ENCODE assay signal across 14 cellular contexts in the genomic region with DNA sequence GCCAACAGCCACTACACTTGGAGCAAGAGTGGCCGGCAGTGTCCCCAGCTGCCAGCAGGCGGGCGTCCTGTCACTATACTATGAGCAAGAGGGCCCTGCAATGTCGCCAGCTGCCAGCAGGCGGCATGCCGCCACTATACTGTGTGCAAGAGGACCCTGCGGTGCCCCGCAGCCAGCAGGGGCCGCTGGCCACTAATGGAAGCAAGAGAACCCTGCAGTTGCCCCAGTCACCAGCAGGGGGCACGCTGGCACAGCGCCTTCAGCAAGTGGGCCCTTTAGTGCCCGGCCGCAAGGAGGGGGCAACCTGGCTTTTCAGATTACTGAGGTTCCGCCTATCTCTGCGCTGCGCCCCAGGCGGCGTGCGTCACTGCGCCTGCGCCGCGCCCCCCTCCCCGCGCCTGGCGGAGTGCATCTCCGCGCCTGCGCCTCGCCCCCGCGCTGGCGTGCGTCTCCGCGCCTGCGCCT. TPM values are rescaled to one million over a fixed set of nuclear protein-coding genes. Genes with fewer than 3 reads are reported as not detected.
DNase-seq lines count a peak whose midpoint lies in the region; ATAC-seq and TF ChIP-seq lines count a peak whose summit lies in the region.
"Not testable (repeated sequence)": the region's sequence is repeated elsewhere in the genome, so short reads cannot be mapped to it uniquely, and the experiment has no call there.
"Had no signal": no experiment of that assay in that cellular context is flagged by ENCODE, and none has a peak within 500 bp of the region (broad histone marks: within the 10 kb centered on the region; RNA-seq: fewer than 3 reads in every experiment).

No MANE protein-coding gene starts in this region.

- ATAC-seq in GM18502 (IDR thresholded peaks at IDR 0.05; ENCODE audit: poor library complexity, unreplicated experiment) (peak; percentile 44), left cardiac atrium (peak; percentile 19 to 33)

- TF ChIP-seq POLR2A in transverse colon (IDR thresholded peaks at IDR 0.05), result not testable (repeated sequence)

- DNase-seq in GM23248, result peak; percentile 48
- peak; percentile 39 for DNase-seq in Karpas-422
- peak; percentile 61 for DNase-seq in activated CD4-positive, alpha-beta T cell treated with anti-CD3 and anti-CD28 coated beads, Interleukin-2, amount 10 ng/mL, durations not matched to agents 24 days and 14 days
- peak in 1 of 2 donors; percentile 16 for DNase-seq in cardiac fibroblast (ENCODE audit: low read depth in 2 of 2)
- peak; percentile 19 for DNase-seq in left cardiac atrium
- DNase-seq in osteocyte (ENCODE audit: extremely low spot score, unreplicated experiment), result peak; percentile 87
- DNase-seq in transverse colon, result not testable (repeated sequence)

- peak; percentile 22 for TF ChIP-seq CTCF in cardiac fibroblast (IDR thresholded peaks at IDR 0.05; ENCODE audit: low read depth, low read length)
- TF ChIP-seq CTCF in osteocyte (IDR thresholded peaks at IDR 0.05), result peak; percentile 45
- peak in 3 of 5 experiments; percentile 8 to 38 (median 11) for TF ChIP-seq CTCF in transverse colon (IDR thresholded peaks at IDR 0.05)

- not testable (repeated sequence) for H3K9me3 Mint-ChIP-seq in activated CD4-positive, alpha-beta T cell treated with anti-CD3 and anti-CD28 coated beads, Interleukin-2, amount 10 ng/mL, durations not matched to agents 24 days and 14 days; osteocyte (ENCODE audit: unreplicated experiment)

- 62 to 71% methylated on average over 10 to 15 of the region's 37 CpGs for WGBS in GM23248 (ENCODE audit: low coverage in 1 of 2, low lambda C conversion rate in 2 of 2, missing lambda C conversion rate in 2 of 2), 2 experiments
- WGBS in transverse colon (ENCODE audit: low coverage in 1 of 2), 2 donors, result 88% methylated on average over 6 of the region's 37 CpGs; no CpG with 5 or more reads in 1 of the 2 donors

- H3K4me1 ChIP-seq in GM23248 (ENCODE audit: insufficient read depth); Karpas-422 (ENCODE audit: low read length); transverse colon: not testable (repeated sequence)

- in situ Hi-C loops in GM23248 (cut with MboI); transverse colon (cut with MboI; ENCODE audit: low pct_ligation_motif_present in 1 of 4, low pct_unique_long_range_greater_than_20kb in 1 of 4, low sequenced_read_pairs in 3 of 4): not testable (repeated sequence)

- H3K9me3 ChIP-seq in GM23248 (ENCODE audit: low read depth); Karpas-422 (ENCODE audit: low read length); transverse colon: not testable (repeated sequence)

- not testable (repeated sequence) for H3K36me3 Mint-ChIP-seq in activated CD4-positive, alpha-beta T cell treated with anti-CD3 and anti-CD28 coated beads, Interleukin-2, amount 10 ng/mL, durations not matched to agents 24 days and 14 days (ENCODE audit: low read depth); osteocyte (ENCODE audit: unreplicated experiment)

- H3K36me3 ChIP-seq in GM23248 (ENCODE audit: low read depth); Karpas-422 (ENCODE audit: insufficient read depth, low read length); transverse colon: not testable (repeated sequence)

- not testable (repeated sequence) for TF ChIP-seq EP300 in transverse colon (IDR thresholded peaks at IDR 0.05; ENCODE audit: low read depth)

- H3K9ac ChIP-seq in GM23248; Karpas-422 (ENCODE audit: low read length): not testable (repeated sequence)

- not testable (repeated sequence) for H3K27ac ChIP-seq in GM23248; Karpas-422 (ENCODE audit: low read length); transverse colon

- H3K9me2 ChIP-seq in GM23248 (ENCODE audit: insufficient read depth); Karpas-422 (replicated peaks; ENCODE audit: insufficient read depth, low read length): not testable (repeated sequence)

- H4K20me1 ChIP-seq in GM23248 (ENCODE audit: insufficient read depth); Karpas-422 (ENCODE audit: insufficient read depth, low read depth, low read length): not testable (repeated sequence)

- not testable (repeated sequence) for H3K27me3 ChIP-seq in GM23248 (replicated peaks; ENCODE audit: insufficient read depth); Karpas-422 (ENCODE audit: low read length); transverse colon

- H2AFZ ChIP-seq in GM23248; Karpas-422 (ENCODE audit: low read length): not testable (repeated sequence)

- not testable (repeated sequence) for H3F3A ChIP-seq in GM23248 (ENCODE audit: insufficient read depth)

- intact Hi-C loops in activated CD4-positive, alpha-beta T cell treated with anti-CD3 and anti-CD28 coated beads, Interleukin-2, amount 10 ng/mL, durations not matched to agents 24 days and 14 days (cut with micrococcal nuclease); left cardiac atrium (cut with DNase I); transverse colon (cut with DNase I; ENCODE audit: low total_unique reads): not testable (repeated sequence)

- not testable (repeated sequence) for H3K4me1 Mint-ChIP-seq in activated CD4-positive, alpha-beta T cell treated with anti-CD3 and anti-CD28 coated beads, Interleukin-2, amount 10 ng/mL, durations not matched to agents 24 days and 14 days; osteocyte (ENCODE audit: unreplicated experiment)

- not testable (repeated sequence) for H3K4me2 ChIP-seq in GM23248 (ENCODE audit: unreplicated experiment); Karpas-422 (ENCODE audit: low read depth, low read length, poor library complexity, severe bottlenecking)

- not testable (repeated sequence) for H3K79me2 ChIP-seq in GM23248 (ENCODE audit: insufficient read depth); Karpas-422 (ENCODE audit: low read length)

- not testable (repeated sequence) for H3K4me3 ChIP-seq in GM23248; Karpas-422 (ENCODE audit: low read length); cardiac fibroblast (replicated peaks in 1 of 2; ENCODE audit: low read depth in 2 of 2, low read length in 2 of 2); transverse colon

- H3K27ac Mint-ChIP-seq in activated CD4-positive, alpha-beta T cell treated with anti-CD3 and anti-CD28 coated beads, Interleukin-2, amount 10 ng/mL, durations not matched to agents 24 days and 14 days; osteocyte (ENCODE audit: unreplicated experiment): not testable (repeated sequence)

- H3K4me3 Mint-ChIP-seq in activated CD4-positive, alpha-beta T cell treated with anti-CD3 and anti-CD28 coated beads, Interleukin-2, amount 10 ng/mL, durations not matched to agents 24 days and 14 days; osteocyte (ENCODE audit: unreplicated experiment): not testable (repeated sequence)

- not testable (repeated sequence) for H3K27me3 Mint-ChIP-seq in activated CD4-positive, alpha-beta T cell treated with anti-CD3 and anti-CD28 coated beads, Interleukin-2, amount 10 ng/mL, durations not matched to agents 24 days and 14 days; osteocyte (ENCODE audit: unreplicated experiment)

RNA-seq across cellular contexts. Expression of a gene that starts 53.0 kb away (rescaled TPM):
- total RNA-seq in GM23248 (2014; rRNA removed; shearing (Covaris generic)), result not detected in 2 replicates
- not detected in 2 replicates for polyA plus RNA-seq in GM23248 (2016; fragmentation: Nextera tagmentation; extraction: Ambion mirVana)
- not detected in 2 replicates for total RNA-seq in Karpas-422 (2014; rRNA removed; shearing (Covaris generic); ENCODE audit: low replicate concordance)
- not detected in 2 replicates for total RNA-seq in activated CD4-positive, alpha-beta T cell treated with anti-CD3 and anti-CD28 coated beads, Interleukin-2, amount 10 ng/mL, durations not matched to agents 24 days and 14 days
- total RNA-seq in left cardiac atrium (not detected), osteocyte (not detected in 2 replicates), transverse colon (not detected)
- total RNA-seq: activated T-helper 1 cell treated with anti-CD3 and anti-CD28 coated beads, Interleukin-12 subunit alpha, Interleukin-12 subunit beta, Interleukin-2, Interleukin-4 antibody, amounts not matched to agents 30 ng/mL and 10 ng/mL and 1 ng/mL, durations not matched to agents 14 hours and 24 hours and 36 hours; ascending aorta; mesenteric fat pad; osteoblast; Right ventricle myocardium inferior; temporal lobe had no signal

RNA-seq across cellular contexts. Expression of a gene that starts 56.3 kb away (rescaled TPM):
- total RNA-seq in GM23248 (2014; rRNA removed; shearing (Covaris generic)), result not detected in 2 replicates
- polyA plus RNA-seq in GM23248 (2016; fragmentation: Nextera tagmentation; extraction: Ambion mirVana), result not detected in 2 replicates
- not detected in 2 replicates for total RNA-seq in Karpas-422 (2014; rRNA removed; shearing (Covaris generic); ENCODE audit: low replicate concordance)
- not detected in 2 replicates for total RNA-seq in activated CD4-positive, alpha-beta T cell treated with anti-CD3 and anti-CD28 coated beads, Interleukin-2, amount 10 ng/mL, durations not matched to agents 24 days and 14 days
- total RNA-seq in left cardiac atrium (not detected), osteocyte (not detected in 2 replicates), transverse colon (not detected)
- total RNA-seq: activated T-helper 1 cell treated with anti-CD3 and anti-CD28 coated beads, Interleukin-12 subunit alpha, Interleukin-12 subunit beta, Interleukin-2, Interleukin-4 antibody, amounts not matched to agents 30 ng/mL and 10 ng/mL and 1 ng/mL, durations not matched to agents 14 hours and 24 hours and 36 hours; ascending aorta; mesenteric fat pad; osteoblast; Right ventricle myocardium inferior; temporal lobe had no signal
